Comparison of ENCODE assay signal across 8 cellular contexts in genomic region chr6:47477497-47478232, GRCh38. TPM values are rescaled to one million over a fixed set of nuclear protein-coding genes. Genes with fewer than 3 reads are reported as not detected.
DNase-seq lines count a peak whose midpoint lies in the region; ATAC-seq, FAIRE-seq and TF ChIP-seq lines count a peak whose summit lies in the region.

A gene with protein sequence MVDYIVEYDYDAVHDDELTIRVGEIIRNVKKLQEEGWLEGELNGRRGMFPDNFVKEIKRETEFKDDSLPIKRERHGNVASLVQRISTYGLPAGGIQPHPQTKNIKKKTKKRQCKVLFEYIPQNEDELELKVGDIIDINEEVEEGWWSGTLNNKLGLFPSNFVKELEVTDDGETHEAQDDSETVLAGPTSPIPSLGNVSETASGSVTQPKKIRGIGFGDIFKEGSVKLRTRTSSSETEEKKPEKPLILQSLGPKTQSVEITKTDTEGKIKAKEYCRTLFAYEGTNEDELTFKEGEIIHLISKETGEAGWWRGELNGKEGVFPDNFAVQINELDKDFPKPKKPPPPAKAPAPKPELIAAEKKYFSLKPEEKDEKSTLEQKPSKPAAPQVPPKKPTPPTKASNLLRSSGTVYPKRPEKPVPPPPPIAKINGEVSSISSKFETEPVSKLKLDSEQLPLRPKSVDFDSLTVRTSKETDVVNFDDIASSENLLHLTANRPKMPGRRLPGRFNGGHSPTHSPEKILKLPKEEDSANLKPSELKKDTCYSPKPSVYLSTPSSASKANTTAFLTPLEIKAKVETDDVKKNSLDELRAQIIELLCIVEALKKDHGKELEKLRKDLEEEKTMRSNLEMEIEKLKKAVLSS (plus strand): TSS chr6:47477789. CDS start chr6:47478245, 456 bp downstream.

- FAIRE-seq in urothelium cell line (lab: Jason Lieb, UNC) = no peak

- intact Hi-C loops in left ventricle myocardium superior (cut with micrococcal nuclease) = no loop called here
- intact Hi-C loops in psoas muscle (cut with DNase I) = loop anchor here in 1 of 2 donors (5.0 kb wide), 1 partner anchor 60 kb away; no protein-coding TSS in a partner anchor

- H3K9me3 ChIP-seq in psoas muscle = no peaks in the 10 kb centered on the region

- ATAC-seq in GM18502 (IDR thresholded peaks at IDR 0.05; ENCODE audit: poor library complexity, unreplicated experiment) = peak; percentile 84
- ATAC-seq in HG02938 (IDR thresholded peaks at IDR 0.05; ENCODE audit: unreplicated experiment) = peak; percentile 82
- ATAC-seq in left ventricle myocardium superior = peak; percentile 98
- peak; percentile 92 to 96 (median 94) for ATAC-seq in psoas muscle

- DNase-seq in NCI-H1694 treated with DMSO at 0.1 percent for 48 hours (lab: John Stamatoyannopoulos, UW) = peak; percentile 47
- DNase-seq in T-helper 2 cell = peak; percentile 79 to 96 (median 86)
- DNase-seq in left ventricle myocardium superior = peak; percentile 88
- DNase-seq in psoas muscle = peak; percentile 85 to 88
- DNase-seq in urothelium cell line (ENCODE audit: low spot score) = peak; percentile 94

- peaks cover 12% of the 10 kb centered on the region for H3K4me1 ChIP-seq in psoas muscle

- H3K27ac ChIP-seq in angular gyrus (ENCODE audit: low read depth, low read length) = peak within 1 kb of the TSS; percentile 84
- peak within 1 kb of the TSS; percentile 76 for H3K27ac ChIP-seq in psoas muscle

- TF ChIP-seq CTCF in psoas muscle (IDR thresholded peaks at IDR 0.05) = peak; percentile 9

- H3K36me3 ChIP-seq in psoas muscle (ENCODE audit: insufficient read depth in 1 of 2, low read depth in 1 of 2) = no peaks in the 10 kb centered on the region

- WGBS in psoas muscle, 3 donors = 0 to 1% (median 1%) methylated on average over 48 to 83 of the region's 83 CpGs

- H3K4me3 ChIP-seq in psoas muscle = peak within 1 kb of the TSS; percentile 66

- H3K27me3 ChIP-seq in psoas muscle (ENCODE audit: insufficient read depth in 3 of 3, low read length in 2 of 3) = no peaks in the 10 kb centered on the region

RNA-seq across cellular contexts. Expression of the gene that starts here (rescaled TPM):
- total RNA-seq in left ventricle myocardium superior (10.1 TPM), psoas muscle (10 to 100 TPM in 2 of 4 donors, 1 to 10 TPM in 2; 8.3 to 11.7 (median 9.9) TPM)
- polyA plus RNA-seq in psoas muscle = 1 to 10 TPM; 3.4 to 8.0 (median 3.8) TPM

Comparison
In these comparisons a context has a peak if more than half of its experiments do, and no peak if none do; other contexts are left out.
1. Peak in every context shown above with its lines: DNase-seq, ATAC-seq, H3K4me3 ChIP-seq and H3K27ac ChIP-seq.